8 cellular contexts compared by ENCODE assay signal in the genomic region with DNA sequence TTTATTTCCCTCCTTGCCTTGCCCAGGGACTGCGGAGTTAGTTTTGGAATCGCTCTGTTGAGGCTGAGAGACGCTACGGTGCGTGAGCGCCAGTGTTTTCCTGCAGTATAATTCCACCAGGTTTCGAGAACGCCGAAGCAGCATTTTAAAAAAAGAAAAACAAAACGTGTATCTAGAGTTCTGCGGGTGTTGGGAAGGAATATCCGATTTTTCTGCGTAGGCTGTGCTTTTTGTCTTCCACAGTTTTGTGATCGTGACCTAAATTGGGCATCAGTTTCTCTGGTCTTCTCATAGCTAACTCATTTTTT. TPM values are rescaled to one million over a fixed set of nuclear protein-coding genes. Genes with fewer than 3 reads are reported as not detected.
DNase-seq lines count a peak whose midpoint lies in the region; TF ChIP-seq lines count a peak whose summit lies in the region.

No MANE protein-coding gene starts in this region.

- intact Hi-C loops in CD14-positive monocyte (cut with micrococcal nuclease) = loop anchor here (10.0 kb wide), 3 partner anchors 225 to 1025 kb away; a partner anchor contains a TSS

- H3K9me3 Mint-ChIP-seq in CD14-positive monocyte (peaks cover 0 to 1% (median 0%) of the 10 kb centered on the region in 7 donors), nephron progenitor cell (peaks cover 4% of the 10 kb centered on the region)

- H3K4me3 Mint-ChIP-seq in CD14-positive monocyte (peak overlapping the region; percentile 85 to 91), nephron progenitor cell (peak overlapping the region; percentile 92)

- H3K27me3 Mint-ChIP-seq in CD14-positive monocyte (ENCODE audit: low read depth in 3 of 3) = peaks cover 0 to 1% (median 0%) of the 10 kb centered on the region in 3 donors
- H3K27me3 Mint-ChIP-seq in nephron progenitor cell (ENCODE audit: low read depth, poor library complexity) = no peaks in the 10 kb centered on the region

- peak overlapping the region; percentile 78 for H3K4me3 ChIP-seq in Jurkat, Clone E6-1 (ENCODE audit: low read length)
- H3K4me3 ChIP-seq in coronary artery = peak overlapping the region; percentile 77

- H3K4me1 Mint-ChIP-seq in CD14-positive monocyte (peaks cover 30% of the 10 kb centered on the region), nephron progenitor cell (peaks cover 21% of the 10 kb centered on the region)

- no peak for DNase-seq in CD14-positive monocyte (ENCODE audit: low spot score)
- no peak for DNase-seq in Jurkat, Clone E6-1 (ENCODE audit: low read depth, low spot score)
- no peak for DNase-seq in coronary artery (ENCODE audit: low spot score)
- no peak for DNase-seq in nephron progenitor cell
- DNase-seq in Ammon's horn (ENCODE audit: low spot score) = no peak
- DNase-seq in stimulated activated naive CD4-positive, alpha-beta T cell (lab: John Stamatoyannopoulos, UW) = no peak
- DNase-seq in NCI-H1417 treated with DMSO at 0.1 percent for 48 hours (lab: John Stamatoyannopoulos, UW) = no peak
- DNase-seq in SKM-1 treated with dmso at 0.1 percent for 144 hours (lab: John Stamatoyannopoulos, UW; ENCODE audit: unreplicated experiment) = no peak

- H3K27ac Mint-ChIP-seq in CD14-positive monocyte (peak overlapping the region; percentile 85 to 93 (median 92)), nephron progenitor cell (peak overlapping the region; percentile 87)

- H3K36me3 Mint-ChIP-seq in CD14-positive monocyte (peaks cover 5 to 12% of the 10 kb centered on the region in 2 donors), nephron progenitor cell (ENCODE audit: low read depth) (peaks cover 22% of the 10 kb centered on the region)

- peak overlapping the region; percentile 94 for H3K27ac ChIP-seq in coronary artery

- TF ChIP-seq CTCF in CD14-positive monocyte (IDR thresholded peaks at IDR 0.05) (no peak), coronary artery (IDR thresholded peaks at IDR 0.05) (no peak), nephron progenitor cell (IDR thresholded peaks at IDR 0.05) (no peak)

RNA-seq across cellular contexts. Expression of a gene that starts 0.8 kb away (rescaled TPM):
- 10 to 100 TPM; 23.6 to 31.5 TPM for polyA plus RNA-seq in CD14-positive monocyte
- polyA plus RNA-seq in Jurkat, Clone E6-1 (2012; ENCODE audit: insufficient read depth, insufficient read length) = 77.3 TPM
